ENCODE assay signal across 25 cellular contexts in the genomic region with DNA sequence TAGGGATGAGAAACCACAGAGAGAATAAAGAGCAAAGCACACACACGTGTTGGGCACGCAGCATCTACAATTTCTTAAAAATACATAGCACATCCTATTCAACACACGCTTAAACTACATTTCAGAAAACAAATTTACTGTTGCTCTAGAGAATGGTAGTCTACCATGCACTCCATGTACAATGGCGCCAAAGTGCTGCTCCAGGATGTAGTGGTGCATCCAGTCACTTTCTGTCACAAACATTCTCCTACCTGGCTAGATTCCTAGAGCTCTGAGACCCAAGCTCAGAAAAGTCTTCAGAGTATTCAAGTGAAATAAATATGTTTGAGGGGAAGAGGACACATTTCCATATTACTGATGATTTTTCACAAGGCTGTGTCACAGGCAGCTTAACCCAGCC.
"Had no signal": no experiment of that assay in that cellular context is flagged by ENCODE, and none has a peak within 500 bp of the region (broad histone marks: within the 10 kb centered on the region; RNA-seq: fewer than 3 reads in every experiment).

No MANE protein-coding gene starts in this region.

- H3K36me3 ChIP-seq: colonic mucosa, esophagus muscularis mucosa, esophagus squamous epithelium, gastrocnemius medialis, gastroesophageal sphincter, heart left ventricle, heart right ventricle had no signal

- H3K4me1 ChIP-seq: colonic mucosa, foreskin keratinocyte, gastrocnemius medialis had no signal

- DNase-seq: colonic mucosa; cortex of kidney; dermis blood vessel endothelial cell; dorsolateral prefrontal cortex; effector CD4-positive, alpha-beta T cell; effector CD8-positive, alpha-beta T cell; effector memory CD4-positive, alpha-beta T cell; effector memory CD8-positive, alpha-beta T cell; endodermal cell; erythroblast; esophagus squamous epithelium; foreskin fibroblast; foreskin keratinocyte; foreskin melanocyte; gastrocnemius medialis; glutamatergic neuron; head of caudate nucleus; heart left ventricle; heart right ventricle had no signal

- ATAC-seq: effector memory CD8-positive, alpha-beta T cell; esophagus mucosa; foreskin keratinocyte; gastrocnemius medialis; gastroesophageal sphincter; heart left ventricle; heart right ventricle had no signal

- H3K9me3 ChIP-seq: colonic mucosa, esophagus muscularis mucosa, esophagus squamous epithelium, gastrocnemius medialis, gastroesophageal sphincter, heart left ventricle, heart right ventricle had no signal

- H3K4me3 ChIP-seq: colonic mucosa, coronary artery, dorsolateral prefrontal cortex, esophagus muscularis mucosa, esophagus squamous epithelium, gastrocnemius medialis, gastroesophageal sphincter, heart left ventricle, heart right ventricle had no signal

- H3K4me3 Mint-ChIP-seq: dendritic cell treated with granulocyte-macrophage colony-stimulating factor and Interleukin-4, amounts not matched to agents 40 ng/mL and 50 ng/mL, for 4 days; effector memory CD8-positive, alpha-beta T cell; endodermal cell had no signal

- H3K9me3 Mint-ChIP-seq: dendritic cell treated with granulocyte-macrophage colony-stimulating factor and Interleukin-4, amounts not matched to agents 40 ng/mL and 50 ng/mL, for 4 days; endodermal cell had no signal

- H3K27me3 ChIP-seq: colonic mucosa, dorsolateral prefrontal cortex, esophagus muscularis mucosa, esophagus squamous epithelium, foreskin keratinocyte, gastrocnemius medialis, gastroesophageal sphincter, heart left ventricle, heart right ventricle had no signal

- H3K27me3 Mint-ChIP-seq: dendritic cell treated with granulocyte-macrophage colony-stimulating factor and Interleukin-4, amounts not matched to agents 40 ng/mL and 50 ng/mL, for 4 days; effector memory CD8-positive, alpha-beta T cell had no signal

- H3K27ac ChIP-seq: colonic mucosa, coronary artery, dorsolateral prefrontal cortex, epithelial cell of prostate, esophagus muscularis mucosa, esophagus squamous epithelium, foreskin keratinocyte, gastrocnemius medialis, gastroesophageal sphincter, heart left ventricle, heart right ventricle had no signal

- H3K27ac Mint-ChIP-seq: dendritic cell treated with granulocyte-macrophage colony-stimulating factor and Interleukin-4, amounts not matched to agents 40 ng/mL and 50 ng/mL, for 4 days; effector memory CD8-positive, alpha-beta T cell had no signal
